In the genomic region with DNA sequence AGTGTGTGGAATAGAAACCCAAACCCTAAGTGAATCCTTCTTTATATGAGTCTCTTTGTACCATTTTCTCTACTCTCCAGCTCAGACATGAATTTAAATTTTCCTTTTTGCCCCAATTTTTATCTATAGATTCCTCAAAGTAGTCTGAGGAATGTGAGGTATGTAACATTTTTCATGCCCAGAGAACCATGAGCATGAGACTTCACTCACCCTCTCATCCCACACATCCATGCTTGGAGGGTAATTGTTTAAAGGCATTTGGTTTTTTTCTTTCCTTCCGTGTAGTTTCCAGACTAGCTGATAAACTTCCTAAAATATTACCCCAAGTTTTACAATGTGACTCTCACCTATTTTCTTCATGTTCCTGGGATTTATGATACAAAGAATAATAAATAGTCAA, we compare ENCODE assay signal across 27 cellular contexts.
"Had no signal": no experiment of that assay in that cellular context is flagged by ENCODE, and none has a peak within 500 bp of the region (broad histone marks: within the 10 kb centered on the region; RNA-seq: fewer than 3 reads in every experiment).

No MANE protein-coding gene starts in this region.

- H3K27me3 ChIP-seq: body of pancreas, heart right ventricle, left lung, sigmoid colon, spleen, stomach, suprapubic skin, tibial nerve had no signal

- H3K4me3 ChIP-seq: body of pancreas, heart right ventricle, left lung, lung, sigmoid colon, spleen, stomach, suprapubic skin, tibial nerve had no signal

- H3K27ac ChIP-seq: body of pancreas, heart right ventricle, left lung, sigmoid colon, spleen, stomach, suprapubic skin, tibial nerve, VCaP had no signal

- H3K4me1 ChIP-seq: body of pancreas, heart right ventricle, left lung, spleen, stomach, suprapubic skin, tibial nerve had no signal

- DNase-seq: activated CD4-positive, alpha-beta T cell treated with anti-CD3 and anti-CD28 coated beads for 1 hour; activated CD4-positive, alpha-beta T cell treated with anti-CD3 and anti-CD28 coated beads, Interleukin-2, amount 50 U/mL, for 1 hour; activated CD8-positive, alpha-beta memory T cell treated with anti-CD3 and anti-CD28 coated beads for 24 hours; activated CD8-positive, alpha-beta memory T cell treated with anti-CD3 and anti-CD28 coated beads, Interleukin-2, amount 50 U/mL, for 4 hours; activated naive CD4-positive, alpha-beta T cell; activated T-cell treated with anti-CD3 and anti-CD28 coated beads, Interleukin-2, amount 50 U/mL, for 24 hours; amygdala; body of pancreas; effector memory CD8-positive, alpha-beta T cell; heart right ventricle; kidney; left lung; midbrain; natural killer cell; retina; sigmoid colon; spleen; stimulated activated CD4-positive, alpha-beta T cell treated with anti-CD3 and anti-CD28 coated beads, Interleukin-4, amount 100 ng/mL, for 4 hours; stomach; T-cell had no signal

- H3K36me3 ChIP-seq: heart right ventricle, left lung, sigmoid colon, spleen, stomach, suprapubic skin, tibial nerve had no signal

- ATAC-seq: body of pancreas; effector memory CD8-positive, alpha-beta T cell; esophagus mucosa; heart right ventricle; left lung; natural killer cell; T-cell had no signal

- FAIRE-seq: endothelial cell of umbilical vein, kidney, urothelium cell line had no signal
